Comparison of ENCODE assay signal across 8 cellular contexts in genomic region chr21:33299181-33299752, GRCh38. TPM values are rescaled to one million over a fixed set of nuclear protein-coding genes. Genes with fewer than 3 reads are reported as not detected.
DNase-seq lines count a peak whose midpoint lies in the region; ATAC-seq and TF ChIP-seq lines count a peak whose summit lies in the region.

No MANE protein-coding gene starts in this region.

- no peaks in the 10 kb centered on the region for H3K27me3 ChIP-seq in stomach

- intact Hi-C loops in stomach (cut with DNase I; ENCODE audit: low total_unique reads): no loop called here

- ATAC-seq in HG03342 (IDR thresholded peaks at IDR 0.05; ENCODE audit: unreplicated experiment) (peak; percentile 69), HG03196 (IDR thresholded peaks at IDR 0.05; ENCODE audit: unreplicated experiment) (no peak)

- no peak for TF ChIP-seq CTCF in stomach (IDR thresholded peaks at IDR 0.05)

- H3K4me1 ChIP-seq in stomach: peaks cover 0 to 43% (median 18%) of the 10 kb centered on the region in 4 donors

- H3K4me3 ChIP-seq in stomach: no peak overlapping the region

- TF ChIP-seq POLR2A in stomach (IDR thresholded peaks at IDR 0.05): no peak

- 54 to 65% (median 59%) methylated on average over 5 of the region's 5 CpGs for WGBS in stomach, 5 donors

- no peaks in the 10 kb centered on the region for H3K9me3 ChIP-seq in stomach

- peaks cover 7 to 38% (median 33%) of the 10 kb centered on the region in 4 donors for H3K36me3 ChIP-seq in stomach

- peak overlapping the region in 2 of 5 donors; percentile 83 to 86 for H3K27ac ChIP-seq in stomach

- TF ChIP-seq EP300 in stomach (IDR thresholded peaks at IDR 0.05): no peak

- DNase-seq in activated CD8-positive, alpha-beta memory T cell treated with anti-CD3 and anti-CD28 coated beads for 24 hours: peak; percentile 71
- no peak for DNase-seq in activated CD8-positive, alpha-beta memory T cell treated with anti-CD3 and anti-CD28 coated beads, Interleukin-2, amount 50 U/mL, for 48 hours
- DNase-seq in activated CD4-positive, alpha-beta T cell treated with anti-CD3 and anti-CD28 coated beads for 1 hour: peak; percentile 19
- DNase-seq in kidney tubule cell (ENCODE audit: low spot score) (peak; percentile 48), stomach (no peak), iPS-NIHi11 (ENCODE audit: low spot score) (no peak)

RNA-seq across cellular contexts. Expression of gene IFNAR1, which starts 25.5 kb away (rescaled TPM):
- 10 to 100 TPM in 3 of 5 donors, 1 to 10 TPM in 2; 2.6 to 34.5 (median 14.3) TPM for total RNA-seq in stomach
- 10 to 100 TPM in 2 of 3 donors, 1 to 10 TPM in 1; 8.3 to 11.8 (median 10.6) TPM for polyA plus RNA-seq in stomach

RNA-seq across cellular contexts. Expression of gene IL10RB, which starts 33.1 kb away (rescaled TPM):
- 10 to 100 TPM in 4 of 5 donors, not detected in 1; 10.3 to 55.3 (median 40.0) TPM for total RNA-seq in stomach
- polyA plus RNA-seq in stomach: 10 to 100 TPM; 12.7 to 18.8 (median 18.3) TPM

Comparison
In these comparisons a context has a peak if more than half of its experiments do, and no peak if none do; other contexts are left out.
1. DNase-seq: peak in activated CD8-positive, alpha-beta memory T cell treated with anti-CD3 and anti-CD28 coated beads for 24 hours (single experiment), activated CD4-positive, alpha-beta T cell treated with anti-CD3 and anti-CD28 coated beads for 1 hour (single experiment) and kidney tubule cell (single experiment); none in activated CD8-positive, alpha-beta memory T cell treated with anti-CD3 and anti-CD28 coated beads, Interleukin-2, amount 50 U/mL, for 48 hours (single experiment), stomach (single experiment) and iPS-NIHi11 (single experiment).